9 cellular contexts compared by ENCODE assay signal in the genomic region with DNA sequence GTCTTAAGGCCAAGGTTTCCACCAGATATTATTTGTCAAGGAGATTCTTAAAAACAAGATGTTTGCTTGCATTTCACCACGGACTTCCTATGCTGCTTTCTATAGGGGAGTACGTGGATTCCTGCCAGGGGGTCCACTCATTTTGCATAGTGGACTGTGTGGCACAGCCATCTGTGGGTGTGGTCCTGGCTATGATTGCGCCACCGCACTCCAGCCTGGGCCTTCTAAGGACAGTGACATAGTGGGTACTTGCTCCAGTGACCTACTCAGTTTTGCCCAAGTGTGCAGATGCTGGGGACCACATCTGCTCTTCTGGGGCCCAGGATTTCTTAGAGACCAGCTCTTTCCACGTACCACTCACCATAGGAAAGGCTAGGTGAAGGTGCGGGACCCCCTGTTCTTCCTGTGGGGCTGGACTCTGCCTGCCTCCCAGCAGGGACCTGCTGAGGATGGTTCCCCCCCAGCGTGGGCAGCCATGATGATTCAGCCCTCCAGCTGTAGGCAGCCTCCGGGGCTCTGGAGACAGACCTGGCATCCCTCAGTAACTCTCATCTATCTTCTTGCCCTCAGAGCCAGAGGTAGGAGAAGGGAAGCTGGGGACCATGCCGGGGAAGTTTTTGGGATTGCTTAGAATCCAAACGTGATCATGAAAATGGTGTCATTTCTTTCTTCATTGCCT. TPM values are rescaled to one million over a fixed set of nuclear protein-coding genes. Genes with fewer than 3 reads are reported as not detected.
DNase-seq lines count a peak whose midpoint lies in the region; ATAC-seq and TF ChIP-seq lines count a peak whose summit lies in the region.
"Had no signal": no experiment of that assay in that cellular context is flagged by ENCODE, and none has a peak within 500 bp of the region (broad histone marks: within the 10 kb centered on the region; RNA-seq: fewer than 3 reads in every experiment).

No MANE protein-coding gene starts in this region.

- CTCF ChIA-PET in T-cell (lab: Charles Lee): interaction anchor here in 1 of 2 donors (0.6 kb wide), 1 partner anchor 41 kb away, joined by 3 read pairs; no protein-coding TSS in a partner anchor

- H3K27me3 Mint-ChIP-seq in T-cell (no peaks in the 10 kb centered on the region), endothelial cell (ENCODE audit: unreplicated experiment) (peaks cover 10% of the 10 kb centered on the region), osteocyte (ENCODE audit: unreplicated experiment) (no peaks in the 10 kb centered on the region)

- peaks cover 32% of the 10 kb centered on the region for H3K4me1 ChIP-seq in GM23248 (ENCODE audit: insufficient read depth)

- H2AFZ ChIP-seq in GM23248: no peak overlapping the region

- H3K4me2 ChIP-seq in GM23248 (ENCODE audit: unreplicated experiment): peak overlapping the region; percentile 92

- H4K20me1 ChIP-seq in GM23248 (ENCODE audit: insufficient read depth): peaks cover 4% of the 10 kb centered on the region; the same call in 1 of the 2 replicates

- TF ChIP-seq CTCF in endothelial cell (IDR thresholded peaks at IDR 0.05; ENCODE audit: unreplicated experiment) (no peak), osteocyte (IDR thresholded peaks at IDR 0.05) (no peak)

- no peaks in the 10 kb centered on the region for H3K27me3 ChIP-seq in GM23248 (replicated peaks; ENCODE audit: insufficient read depth)

- H3K27ac Mint-ChIP-seq in T-cell (peak overlapping the region; percentile 60 to 93), endothelial cell (ENCODE audit: unreplicated experiment) (no peak overlapping the region), osteocyte (ENCODE audit: unreplicated experiment) (peak overlapping the region; percentile 3)

- intact Hi-C loops in sciatic nerve (cut with DNase I): no loop called here

- 91 to 92% methylated on average over 10 of the region's 10 CpGs for WGBS in GM23248 (ENCODE audit: low coverage in 1 of 2, low lambda C conversion rate in 2 of 2, missing lambda C conversion rate in 2 of 2), 2 experiments

- peaks cover 24% of the 10 kb centered on the region for H3F3A ChIP-seq in GM23248 (ENCODE audit: insufficient read depth)

- H3K9me3 Mint-ChIP-seq in T-cell (no peaks in the 10 kb centered on the region), endothelial cell (ENCODE audit: unreplicated experiment) (no peaks in the 10 kb centered on the region), osteocyte (ENCODE audit: unreplicated experiment) (no peaks in the 10 kb centered on the region)

- DNase-seq in GM23248: peak; percentile 26
- no peak for DNase-seq in T-cell
- no peak for DNase-seq in endothelial cell (ENCODE audit: low spot score)
- DNase-seq in osteocyte (ENCODE audit: extremely low spot score, unreplicated experiment): no peak
- no peak for DNase-seq in NCI-H187 (lab: John Stamatoyannopoulos, UW)
- DNase-seq in ureter (ENCODE audit: low spot score): no peak
- no peak for DNase-seq in sciatic nerve (ENCODE audit: low spot score)
- DNase-seq: KG1 had no signal

- no peaks in the 10 kb centered on the region for H3K9me3 ChIP-seq in GM23248 (ENCODE audit: low read depth)

- H3K4me3 ChIP-seq in GM23248: peak overlapping the region; percentile 89

- H3K36me3 ChIP-seq in GM23248 (ENCODE audit: low read depth): no peaks in the 10 kb centered on the region

- ATAC-seq in T-cell (replicated peaks in 1 of 4): no peak
- no peak for ATAC-seq in GM21526 (IDR thresholded peaks at IDR 0.05; ENCODE audit: low FRiP score, unreplicated experiment)
- no peak for ATAC-seq in sciatic nerve

- in situ Hi-C loops in GM23248 (cut with MboI): no loop called here

- H3K36me3 Mint-ChIP-seq in T-cell (peaks cover 1% of the 10 kb centered on the region), endothelial cell (ENCODE audit: low read depth, unreplicated experiment) (no peaks in the 10 kb centered on the region), osteocyte (ENCODE audit: unreplicated experiment) (no peaks in the 10 kb centered on the region)

- POLR2A ChIA-PET in T-cell (lab: Charles Lee): no interaction called here

- H3K27ac ChIP-seq in GM23248: no peak overlapping the region

- no peak overlapping the region for H3K9ac ChIP-seq in GM23248

- H3K4me1 Mint-ChIP-seq in T-cell (peaks cover 55 to 65% (median 62%) of the 10 kb centered on the region in 3 donors), endothelial cell (ENCODE audit: unreplicated experiment) (peaks cover 49% of the 10 kb centered on the region), osteocyte (ENCODE audit: unreplicated experiment) (peaks cover 45% of the 10 kb centered on the region)

- H3K79me2 ChIP-seq in GM23248 (ENCODE audit: insufficient read depth): peaks cover 75% of the 10 kb centered on the region

- H3K9me2 ChIP-seq in GM23248 (ENCODE audit: insufficient read depth): no peaks in the 10 kb centered on the region

- H3K4me3 Mint-ChIP-seq in T-cell (peak overlapping the region; percentile 54 to 98 (median 95)), endothelial cell (ENCODE audit: unreplicated experiment) (peak overlapping the region; percentile 54), osteocyte (ENCODE audit: unreplicated experiment) (peak overlapping the region; percentile 5)

RNA-seq across cellular contexts. Expression of gene HK1, which starts 42.9 kb away (rescaled TPM):
- 96.6 and 99.4 TPM in 2 replicates for total RNA-seq in GM23248 (2014; rRNA removed; shearing (Covaris generic))
- 134 and 137 TPM in 2 replicates for polyA plus RNA-seq in GM23248 (2016; fragmentation: Nextera tagmentation; extraction: Ambion mirVana)
- total RNA-seq in T-cell: 10 to 100 TPM; 66.3 to 85.5 (median 83.6) TPM
- total RNA-seq in endothelial cell (ENCODE audit: unreplicated experiment): 162 TPM
- total RNA-seq in osteocyte: 59.4 and 61.3 TPM in 2 replicates
- total RNA-seq in ureter: 139 TPM
- total RNA-seq in sciatic nerve: 58.3 TPM

Comparison
In these comparisons a context has a peak if more than half of its experiments do, and no peak if none do; other contexts are left out.
1. H3K4me3 Mint-ChIP-seq: peak in every context shown above with its lines; median percentile 95 in T-cell; 54 in endothelial cell; 5 in osteocyte.